In the genomic region with DNA sequence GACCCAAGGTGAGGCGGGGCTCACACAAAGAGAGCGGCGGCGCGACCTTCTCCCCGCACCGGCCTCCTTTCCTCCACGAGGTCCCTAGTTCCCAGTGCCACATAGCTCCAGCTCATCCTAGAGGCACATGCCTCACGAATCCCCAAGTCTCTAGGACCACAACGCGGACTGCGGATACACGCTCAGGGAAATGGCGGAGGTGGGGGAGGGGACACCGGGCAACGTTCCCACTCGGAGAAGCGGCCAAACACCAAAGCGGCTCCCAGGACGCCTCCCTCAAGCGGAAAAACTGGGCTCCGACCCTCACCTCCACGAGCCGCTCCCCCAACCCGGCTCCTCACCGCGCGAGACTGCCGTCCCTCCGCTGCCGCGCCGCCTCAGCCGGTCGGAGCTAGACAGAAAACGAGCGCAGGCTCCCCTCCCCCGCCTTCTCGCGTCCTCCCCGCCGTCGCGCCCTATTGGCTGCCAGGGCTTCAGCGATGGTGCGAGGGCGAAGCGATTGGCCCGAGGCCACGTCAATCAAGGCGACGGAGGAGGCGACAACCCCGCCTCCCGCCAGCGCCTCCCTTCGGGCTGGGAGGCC, we compare ENCODE assay signal across 8 cellular contexts. TPM values are rescaled to one million over a fixed set of nuclear protein-coding genes. Genes with fewer than 3 reads are reported as not detected.
A peak's percentile ranks its signal among the peaks of the same experiment; 100 is the strongest.
DNase-seq lines count a peak whose midpoint lies in the region; ATAC-seq and TF ChIP-seq lines count a peak whose summit lies in the region.

TSS of gene HNRNPK (minus strand) at position 404 of the 583 bp plus-strand sequence. CDS start 1,963 bp downstream, outside the sequence.

- intact Hi-C loops in left cardiac atrium (cut with DNase I) (loop anchor here in 1 of 2 donors (5.0 kb wide), 2 partner anchors 58 to 192 kb away; partner anchors contain the start of gene KIF27), posterior vena cava (cut with DNase I) (no loop called here)

- peaks cover 47% of the 10 kb centered on the region for H3K36me3 Mint-ChIP-seq in T-helper 1 cell treated with Interleukin-12 subunit alpha and Interleukin-12 subunit beta and Interleukin-4 antibody, amounts not matched to agents 30 μg/mL and 1 μg/mL, for 36 hours (ENCODE audit: low read depth)

- H3K27ac ChIP-seq in upper lobe of left lung: peak within 1 kb of the TSS; percentile 97 to 99 (median 98)

- no peaks in the 10 kb centered on the region for H3K9me3 ChIP-seq in upper lobe of left lung

- peaks cover 16 to 30% (median 18%) of the 10 kb centered on the region in 4 donors for H3K36me3 ChIP-seq in upper lobe of left lung

- ATAC-seq in HG02884 (IDR thresholded peaks at IDR 0.05; ENCODE audit: unreplicated experiment) (peak; percentile 78), left cardiac atrium (peak; percentile 94), upper lobe of left lung (ENCODE audit: low FRiP score in 2 of 2) (peak; percentile 97 to 99)

- TF ChIP-seq EP300 in upper lobe of left lung (IDR thresholded peaks at IDR 0.05): no peak

- 0% methylated on average over 15 to 35 of the region's 57 CpGs for WGBS in upper lobe of left lung, 2 donors

- no peaks in the 10 kb centered on the region for H3K27me3 ChIP-seq in upper lobe of left lung

- H3K27me3 Mint-ChIP-seq in T-helper 1 cell treated with Interleukin-12 subunit alpha and Interleukin-12 subunit beta and Interleukin-4 antibody, amounts not matched to agents 30 μg/mL and 1 μg/mL, for 36 hours (ENCODE audit: low read depth): no peaks in the 10 kb centered on the region

- H3K4me1 ChIP-seq in upper lobe of left lung: peaks cover 20 to 44% (median 30%) of the 10 kb centered on the region in 4 donors

- peak within 1 kb of the TSS; percentile 100 for H3K27ac Mint-ChIP-seq in T-helper 1 cell treated with Interleukin-12 subunit alpha and Interleukin-12 subunit beta and Interleukin-4 antibody, amounts not matched to agents 30 μg/mL and 1 μg/mL, for 36 hours

- H3K4me1 Mint-ChIP-seq in T-helper 1 cell treated with Interleukin-12 subunit alpha and Interleukin-12 subunit beta and Interleukin-4 antibody, amounts not matched to agents 30 μg/mL and 1 μg/mL, for 36 hours (ENCODE audit: low read depth): peaks cover 41% of the 10 kb centered on the region

- H3K4me3 ChIP-seq in upper lobe of left lung: peak within 1 kb of the TSS; percentile 73 to 83 (median 80)

- TF ChIP-seq POLR2A in GM15510 (IDR thresholded peaks at IDR 0.05; ENCODE audit: borderline replicate concordance, extremely low read depth, insufficient read length): peak; percentile 61
- no peak for TF ChIP-seq POLR2A in upper lobe of left lung (IDR thresholded peaks at IDR 0.05)

- peak; percentile 83 for DNase-seq in NCI-H146 treated with DMSO at 0.1 percent for 48 hours (lab: John Stamatoyannopoulos, UW; ENCODE audit: unreplicated experiment)
- DNase-seq in amniotic stem cell (lab: John Stamatoyannopoulos, UW): peak; percentile 94
- DNase-seq in left cardiac atrium: peak; percentile 100
- DNase-seq in posterior vena cava (ENCODE audit: low spot score): peak; percentile 100
- DNase-seq in upper lobe of left lung: peak; percentile 96 to 100

- TF ChIP-seq CTCF in upper lobe of left lung (IDR thresholded peaks at IDR 0.05): no peak

- H3K4me3 Mint-ChIP-seq in T-helper 1 cell treated with Interleukin-12 subunit alpha and Interleukin-12 subunit beta and Interleukin-4 antibody, amounts not matched to agents 30 μg/mL and 1 μg/mL, for 36 hours: peak within 1 kb of the TSS; percentile 96

- no peaks in the 10 kb centered on the region for H3K9me3 Mint-ChIP-seq in T-helper 1 cell treated with Interleukin-12 subunit alpha and Interleukin-12 subunit beta and Interleukin-4 antibody, amounts not matched to agents 30 μg/mL and 1 μg/mL, for 36 hours

RNA-seq across cellular contexts. Expression of gene HNRNPK, which starts in this region (rescaled TPM):
- total RNA-seq in left cardiac atrium: 100 to 1,000 TPM; 278 to 341 TPM
- 100 to 1,000 TPM; 343 to 360 TPM for total RNA-seq in posterior vena cava
- 100 to 1,000 TPM; 178 to 465 (median 359) TPM for total RNA-seq in upper lobe of left lung

Comparison
In these comparisons a context has a peak if more than half of its experiments do, and no peak if none do; other contexts are left out.
1. Peak in every context shown above with its lines: DNase-seq, ATAC-seq, H3K4me3 ChIP-seq and H3K27ac ChIP-seq.